Comparison of ENCODE assay signal across 26 cellular contexts in the genomic region with DNA sequence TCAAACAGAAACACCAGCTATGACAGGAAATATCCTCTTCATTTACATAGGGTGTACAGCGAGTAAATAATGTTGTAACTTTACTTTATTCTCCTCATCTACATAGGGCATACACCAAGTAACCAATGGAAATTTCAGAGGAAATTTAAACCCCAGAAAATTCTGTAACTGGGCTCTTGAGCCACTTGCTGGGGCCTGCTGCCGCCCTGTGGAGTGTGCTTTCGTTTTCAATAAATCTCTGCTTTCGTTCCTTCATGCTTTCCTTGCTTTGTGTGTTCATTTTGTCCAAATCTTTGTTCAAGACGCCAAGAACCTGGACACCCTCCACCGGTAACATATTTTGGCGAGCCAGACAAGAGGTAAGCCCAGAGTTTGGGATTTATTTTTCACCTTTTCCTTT.
A peak's percentile ranks its signal among the peaks of the same experiment; 100 is the strongest.
DNase-seq lines count a peak whose midpoint lies in the region; ATAC-seq and TF ChIP-seq lines count a peak whose summit lies in the region.
"Had no signal": no experiment of that assay in that cellular context is flagged by ENCODE, and none has a peak within 500 bp of the region (broad histone marks: within the 10 kb centered on the region; RNA-seq: fewer than 3 reads in every experiment).

No MANE protein-coding gene starts in this region.

- H3K36me3 Mint-ChIP-seq in Caco-2 (ENCODE audit: insufficient read depth, unreplicated experiment): no peaks in the 10 kb centered on the region
- H3K36me3 Mint-ChIP-seq in activated CD4-positive, alpha-beta T cell treated with anti-CD3 and anti-CD28 coated beads, Interleukin-2, amount 10 ng/mL, durations not matched to agents 24 days and 14 days (ENCODE audit: low read depth): no peaks in the 10 kb centered on the region
- H3K36me3 Mint-ChIP-seq: activated naive CD4-positive, alpha-beta T cell treated with anti-CD3 and anti-CD28 coated beads, Interleukin-2, amount 10 ng/mL, durations not matched to agents 7 days and 5 days; CD8-positive, alpha-beta memory T cell had no signal

- H3K4me2 ChIP-seq in MM.1S (ENCODE audit: low read depth, low read length): peak overlapping the region; percentile 78; the same call in 1 of the 2 replicates

- 70 to 78% (median 73%) methylated on average over 7 of the region's 7 CpGs for WGBS in psoas muscle, 3 donors

- H3K9me2 ChIP-seq in MM.1S (replicated peaks; ENCODE audit: insufficient read depth, low read length): no peaks in the 10 kb centered on the region

- H3K27me3 ChIP-seq in Caco-2 (replicated peaks; ENCODE audit: control insufficient read depth, insufficient read depth, low read length) (no peaks in the 10 kb centered on the region), MM.1S (replicated peaks; ENCODE audit: insufficient read depth, low read length) (no peaks in the 10 kb centered on the region), psoas muscle (ENCODE audit: insufficient read depth in 3 of 3, low read length in 2 of 3) (no peaks in the 10 kb centered on the region)

- no peak overlapping the region for H3K4me3 Mint-ChIP-seq in Caco-2 (ENCODE audit: unreplicated experiment)
- H3K4me3 Mint-ChIP-seq in activated CD4-positive, alpha-beta T cell treated with anti-CD3 and anti-CD28 coated beads, Interleukin-2, amount 10 ng/mL, durations not matched to agents 24 days and 14 days: no peak overlapping the region
- H3K4me3 Mint-ChIP-seq: activated naive CD4-positive, alpha-beta T cell treated with anti-CD3 and anti-CD28 coated beads, Interleukin-2, amount 10 ng/mL, durations not matched to agents 7 days and 5 days; activated T-cell treated with anti-CD3 and anti-CD28 coated beads, Interleukin-2, amount 50 U/mL, for 4 hours; CD8-positive, alpha-beta memory T cell had no signal

- H3K27me3 Mint-ChIP-seq in Caco-2 (ENCODE audit: insufficient read depth, unreplicated experiment): no peaks in the 10 kb centered on the region
- H3K27me3 Mint-ChIP-seq in activated CD4-positive, alpha-beta T cell treated with anti-CD3 and anti-CD28 coated beads, Interleukin-2, amount 10 ng/mL, durations not matched to agents 24 days and 14 days: no peaks in the 10 kb centered on the region
- H3K27me3 Mint-ChIP-seq: activated naive CD4-positive, alpha-beta T cell treated with anti-CD3 and anti-CD28 coated beads, Interleukin-2, amount 10 ng/mL, durations not matched to agents 7 days and 5 days; CD8-positive, alpha-beta memory T cell had no signal

- H3K4me1 ChIP-seq in Caco-2 (peaks cover 27% of the 10 kb centered on the region), MM.1S (ENCODE audit: low read length) (no peaks in the 10 kb centered on the region), psoas muscle (no peaks in the 10 kb centered on the region)
- H3K4me1 ChIP-seq: parathyroid adenoma had no signal

- no TSS peak for BruUV-seq in Caco-2 (replicated peaks; lab: Mats Ljungman, UMichigan)

- H3K27ac Mint-ChIP-seq in Caco-2 (ENCODE audit: unreplicated experiment): peak overlapping the region; percentile 81
- no peak overlapping the region for H3K27ac Mint-ChIP-seq in activated CD4-positive, alpha-beta T cell treated with anti-CD3 and anti-CD28 coated beads, Interleukin-2, amount 10 ng/mL, durations not matched to agents 24 days and 14 days
- H3K27ac Mint-ChIP-seq: activated naive CD4-positive, alpha-beta T cell treated with anti-CD3 and anti-CD28 coated beads, Interleukin-2, amount 10 ng/mL, durations not matched to agents 7 days and 5 days; CD8-positive, alpha-beta memory T cell had no signal

- no peaks in the 10 kb centered on the region for H3K36me3 ChIP-seq in Caco-2 (ENCODE audit: control insufficient read depth, insufficient read depth, low read length)
- H3K36me3 ChIP-seq in MM.1S (replicated peaks; ENCODE audit: insufficient read depth, low read length): no peaks in the 10 kb centered on the region
- no peaks in the 10 kb centered on the region for H3K36me3 ChIP-seq in psoas muscle (ENCODE audit: insufficient read depth in 1 of 2, low read depth in 1 of 2)
- H3K36me3 ChIP-seq: thoracic aorta had no signal

- no peaks in the 10 kb centered on the region for H4K20me1 ChIP-seq in MM.1S (ENCODE audit: insufficient read depth, low read length)

- H3F3A ChIP-seq in MM.1S (ENCODE audit: insufficient read depth, low read length): no peaks in the 10 kb centered on the region

- TF ChIP-seq CTCF in Caco-2 (IDR thresholded peaks at IDR 0.05; ENCODE audit: insufficient read depth in 1 of 2, low read depth in 1 of 2, low read length in 1 of 2, severe bottlenecking in 1 of 2, unreplicated experiment in 1 of 2) (no peak), MM.1S (IDR thresholded peaks at IDR 0.05; ENCODE audit: low read length) (peak; percentile 30), psoas muscle (IDR thresholded peaks at IDR 0.05) (no peak)

- H3K4me1 Mint-ChIP-seq in Caco-2 (ENCODE audit: low read depth, unreplicated experiment): peaks cover 15% of the 10 kb centered on the region
- H3K4me1 Mint-ChIP-seq in activated CD4-positive, alpha-beta T cell treated with anti-CD3 and anti-CD28 coated beads, Interleukin-2, amount 10 ng/mL, durations not matched to agents 24 days and 14 days: no peaks in the 10 kb centered on the region
- H3K4me1 Mint-ChIP-seq: activated naive CD4-positive, alpha-beta T cell treated with anti-CD3 and anti-CD28 coated beads, Interleukin-2, amount 10 ng/mL, durations not matched to agents 7 days and 5 days; CD8-positive, alpha-beta memory T cell had no signal

- peak overlapping the region; percentile 88 for H2AFZ ChIP-seq in MM.1S (ENCODE audit: low read length)
- H2AFZ ChIP-seq: parathyroid adenoma had no signal

- no peaks in the 10 kb centered on the region for H3K79me2 ChIP-seq in MM.1S (ENCODE audit: low read length)
- H3K79me2 ChIP-seq: parathyroid adenoma had no signal

- POLR2A ChIA-PET in Caco-2 (lab: Charles Lee): no interaction called here

- no peak overlapping the region for H3K4me3 ChIP-seq in Caco-2 (ENCODE audit: low read depth, low read length)
- H3K4me3 ChIP-seq in MM.1S (ENCODE audit: low read length): peak overlapping the region; percentile 43
- no peak overlapping the region for H3K4me3 ChIP-seq in psoas muscle
- H3K4me3 ChIP-seq: lung, SK-N-MC, thoracic aorta had no signal

- peak overlapping the region; percentile 31; the same call in 1 of the 2 replicates for H3K9ac ChIP-seq in MM.1S (ENCODE audit: low read length)
- H3K9ac ChIP-seq: parathyroid adenoma had no signal

- peak; percentile 79 for ATAC-seq in SK-N-SH treated with all-trans-retinoic acid at 6 μM for 48 hours
- ATAC-seq in psoas muscle: no peak
- ATAC-seq: activated T-cell treated with anti-CD3 and anti-CD28 coated beads, Interleukin-2, amount 50 U/mL, for 4 hours; esophagus mucosa had no signal

- DNase-seq in Caco-2 (no peak), MM.1S (peak; percentile 56), iris pigment epithelial cell (ENCODE audit: low read depth) (peak; percentile 3), cerebellum (ENCODE audit: low spot score) (no peak), psoas muscle (no peak)
- no peak for DNase-seq in activated CD4-positive, alpha-beta T cell treated with anti-CD3 and anti-CD28 coated beads, Interleukin-2, amount 10 ng/mL, durations not matched to agents 24 days and 14 days
- DNase-seq: activated CD4-positive, alpha-beta T cell treated with anti-CD3 and anti-CD28 coated beads for 1 hour; activated CD8-positive, alpha-beta memory T cell treated with anti-CD3 and anti-CD28 coated beads for 24 hours; activated naive CD4-positive, alpha-beta T cell treated with anti-CD3 and anti-CD28 coated beads, Interleukin-2, amount 10 ng/mL, durations not matched to agents 7 days and 5 days; activated T-cell treated with anti-CD3 and anti-CD28 coated beads, Interleukin-2, amount 50 U/mL, for 4 hours; anterior cingulate cortex; CD8-positive, alpha-beta memory T cell; effector CD4-positive, alpha-beta T cell; H7; NCI-H1092 treated with DMSO at 0.1 percent for 48 hours; NCI-H2081; NCI-H526 treated with DMSO at 0.1 percent for 48 hours; OCI-M1; stimulated activated CD4-positive, alpha-beta T cell treated with anti-CD3 and anti-CD28 coated beads, Interleukin-2, amount 100 ng/mL, for 24 hours; stimulated activated naive CD4-positive, alpha-beta T cell had no signal

- H3K9me3 Mint-ChIP-seq in Caco-2 (ENCODE audit: unreplicated experiment): peaks cover 10% of the 10 kb centered on the region
- H3K9me3 Mint-ChIP-seq in activated CD4-positive, alpha-beta T cell treated with anti-CD3 and anti-CD28 coated beads, Interleukin-2, amount 10 ng/mL, durations not matched to agents 24 days and 14 days: peaks cover 7% of the 10 kb centered on the region

- H3K27ac ChIP-seq in MM.1S (ENCODE audit: low read length) (no peak overlapping the region), psoas muscle (no peak overlapping the region)
- H3K27ac ChIP-seq: parathyroid adenoma, SK-N-MC, thoracic aorta had no signal

- CTCF ChIA-PET in Caco-2 (lab: Charles Lee): no interaction called here

- intact Hi-C loops in Caco-2 (cut with micrococcal nuclease; ENCODE audit: unreplicated experiment): no loop called here
- intact Hi-C loops in activated CD4-positive, alpha-beta T cell treated with anti-CD3 and anti-CD28 coated beads, Interleukin-2, amount 10 ng/mL, durations not matched to agents 24 days and 14 days (cut with micrococcal nuclease): no loop called here
- intact Hi-C loops in psoas muscle (cut with DNase I): no loop called here

- H3K9me3 ChIP-seq in Caco-2 (peaks cover 9% of the 10 kb centered on the region; the same call in 1 of the 2 replicates), MM.1S (replicated peaks; ENCODE audit: insufficient read depth, low read length) (no peaks in the 10 kb centered on the region), psoas muscle (no peaks in the 10 kb centered on the region)
- H3K9me3 ChIP-seq: thoracic aorta had no signal

TF ChIP-seq in SK-N-SH treated with all-trans-retinoic acid at 6 μM for 48 hours, 23 proteins besides CTCF, POLR2A, EP300 and RAD21 (continues in another document):
- TF ChIP-seq ZFP3 (CRISPR knock-in tag; IDR thresholded peaks at IDR 0.05): no peak
- no peak for TF ChIP-seq ZFP30 (CRISPR knock-in tag; IDR thresholded peaks at IDR 0.05)
- no peak for TF ChIP-seq RARB (CRISPR knock-in tag; IDR thresholded peaks at IDR 0.05)
- TF ChIP-seq ISL1 (CRISPR knock-in tag; IDR thresholded peaks at IDR 0.05): no peak
- TF ChIP-seq, protein P1, sequence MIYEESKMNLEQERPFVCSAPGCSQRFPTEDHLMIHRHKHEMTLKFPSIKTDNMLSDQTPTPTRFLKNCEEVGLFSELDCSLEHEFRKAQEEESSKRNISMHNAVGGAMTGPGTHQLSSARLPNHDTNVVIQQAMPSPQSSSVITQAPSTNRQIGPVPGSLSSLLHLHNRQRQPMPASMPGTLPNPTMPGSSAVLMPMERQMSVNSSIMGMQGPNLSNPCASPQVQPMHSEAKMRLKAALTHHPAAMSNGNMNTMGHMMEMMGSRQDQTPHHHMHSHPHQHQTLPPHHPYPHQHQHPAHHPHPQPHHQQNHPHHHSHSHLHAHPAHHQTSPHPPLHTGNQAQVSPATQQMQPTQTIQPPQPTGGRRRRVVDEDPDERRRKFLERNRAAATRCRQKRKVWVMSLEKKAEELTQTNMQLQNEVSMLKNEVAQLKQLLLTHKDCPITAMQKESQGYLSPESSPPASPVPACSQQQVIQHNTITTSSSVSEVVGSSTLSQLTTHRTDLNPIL (CRISPR knock-in tag; IDR thresholded peaks at IDR 0.05; ENCODE audit: low read depth): no peak
- TF ChIP-seq OSR1 (CRISPR knock-in tag; IDR thresholded peaks at IDR 0.05): no peak
- no peak for TF ChIP-seq CSDC2 (CRISPR knock-in tag; IDR thresholded peaks at IDR 0.05)
- no peak for TF ChIP-seq BACH2 (CRISPR knock-in tag; IDR thresholded peaks at IDR 0.05; ENCODE audit: borderline replicate concordance)

Comparison
In these comparisons a context has a peak if more than half of its experiments do, and no peak if none do; other contexts are left out.
1. DNase-seq: peak in MM.1S (single experiment) and iris pigment epithelial cell (single experiment); none in Caco-2 (0 of 2), cerebellum (single experiment), activated CD4-positive, alpha-beta T cell treated with anti-CD3 and anti-CD28 coated beads, Interleukin-2, amount 10 ng/mL, durations not matched to agents 24 days and 14 days (single experiment) and psoas muscle (0 of 2).